In the genomic region with DNA sequence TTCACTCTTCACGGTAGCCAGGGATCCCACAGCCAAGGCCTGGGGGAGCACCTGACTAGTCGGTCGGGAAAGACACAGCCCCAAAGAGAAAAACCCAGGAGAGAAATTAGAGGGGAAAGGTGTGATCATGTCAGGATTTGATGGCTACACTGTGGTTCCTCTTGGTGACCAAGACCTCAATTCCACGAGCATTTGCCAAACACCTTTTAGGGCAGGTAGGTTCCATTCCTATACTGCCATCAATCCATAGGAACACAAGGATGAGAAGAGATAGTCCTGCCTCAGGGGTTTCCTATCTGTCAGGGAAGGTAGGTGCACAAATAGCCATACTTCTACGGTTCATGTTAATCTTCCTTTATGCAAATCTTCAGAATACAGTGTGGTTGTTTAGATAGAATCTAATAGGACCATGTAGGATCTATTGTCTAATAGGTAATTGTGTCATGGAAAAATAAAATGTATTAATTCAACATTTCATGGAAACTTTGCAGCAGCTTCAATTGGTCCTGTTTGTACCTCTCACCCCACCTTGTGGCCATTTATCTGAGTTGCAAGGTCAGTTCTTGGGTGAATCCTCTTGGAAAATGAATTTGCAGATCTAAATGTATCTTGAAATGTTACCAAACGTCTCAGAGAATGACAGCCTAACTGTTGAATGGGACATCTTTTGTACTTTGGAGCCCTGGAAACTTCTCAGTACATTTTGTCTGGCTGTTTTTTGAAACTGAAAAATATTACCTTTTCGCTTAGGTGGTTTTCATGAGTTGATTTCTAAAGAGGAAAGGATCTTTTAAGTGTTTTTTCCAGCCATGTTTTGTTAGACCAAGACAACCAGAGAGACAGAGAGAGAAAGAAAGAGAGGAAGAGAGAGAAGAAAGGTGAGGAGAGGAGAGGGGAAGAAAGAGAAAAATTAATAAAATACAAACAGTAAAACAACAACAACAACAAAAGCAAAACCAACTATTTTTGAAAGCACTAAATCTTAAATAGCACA, we compare ENCODE assay signal across 9 cellular contexts. TPM values are rescaled to one million over a fixed set of nuclear protein-coding genes. Genes with fewer than 3 reads are reported as not detected.
DNase-seq lines count a peak whose midpoint lies in the region; ATAC-seq lines count a peak whose summit lies in the region.
"Had no signal": no experiment of that assay in that cellular context is flagged by ENCODE, and none has a peak within 500 bp of the region (broad histone marks: within the 10 kb centered on the region; RNA-seq: fewer than 3 reads in every experiment).

No MANE protein-coding gene starts in this region.

- in situ Hi-C loops in HAP-1 (cut with MboI; ENCODE audit: low sequenced_read_pairs) = loop anchor here (5.0 to 25.0 kb wide), 2 partner anchors 253 to 398 kb away; a partner anchor contains a TSS

- no peak overlapping the region for H3K4me3 ChIP-seq in HAP-1
- H3K4me3 ChIP-seq: BLaER1 treated with 17β-estradiol and CSF1 and Interleukin-3, amounts not matched to agents 10 nM and 100 nM had no signal

- no peaks in the 10 kb centered on the region for H3K36me3 ChIP-seq in HAP-1 (replicated peaks)
- H3K36me3 ChIP-seq: BLaER1 treated with 17β-estradiol and CSF1 and Interleukin-3, amounts not matched to agents 10 nM and 100 nM had no signal

- no peaks in the 10 kb centered on the region for H3K9me3 ChIP-seq in HAP-1
- H3K9me3 ChIP-seq: BLaER1 treated with 17β-estradiol and CSF1 and Interleukin-3, amounts not matched to agents 10 nM and 100 nM had no signal

- ATAC-seq in GM18870 (IDR thresholded peaks at IDR 0.05; ENCODE audit: unreplicated experiment) = no peak
- no peak for ATAC-seq in GM21737 (IDR thresholded peaks at IDR 0.05; ENCODE audit: unreplicated experiment)

- no peaks in the 10 kb centered on the region for H3K27me3 ChIP-seq in HAP-1 (ENCODE audit: low read depth)
- H3K27me3 ChIP-seq: BLaER1 treated with 17β-estradiol and CSF1 and Interleukin-3, amounts not matched to agents 10 nM and 100 nM had no signal

- DNase-seq in NCI-H1092 treated with DMSO at 0.1 percent for 48 hours (lab: John Stamatoyannopoulos, UW) (peak; percentile 58), NCI-H1092 (lab: John Stamatoyannopoulos, UW) (no peak), HAP-1 (ENCODE audit: low spot score in 2 of 2) (peak; percentile 61 to 65), RKO (ENCODE audit: low spot score) (peak; percentile 72), dermis microvascular lymphatic vessel endothelial cell (ENCODE audit: low read depth in 2 of 2) (peak; percentile 76 to 80), medulla oblongata (ENCODE audit: extremely low spot score) (peak; percentile 72)

- no peaks in the 10 kb centered on the region for H3K4me1 ChIP-seq in HAP-1
- H3K4me1 ChIP-seq: BLaER1 treated with 17β-estradiol and CSF1 and Interleukin-3, amounts not matched to agents 10 nM and 100 nM had no signal

RNA-seq across cellular contexts. Expression of a gene that starts 33.7 kb away (rescaled TPM):
- total RNA-seq in dermis microvascular lymphatic vessel endothelial cell = not detected in 2 replicates
